ENCODE assay signal across 8 cellular contexts in genomic region chr21:43864806-43865470, GRCh38. TPM values are rescaled to one million over a fixed set of nuclear protein-coding genes. Genes with fewer than 3 reads are reported as not detected.
DNase-seq lines count a peak whose midpoint lies in the region; ATAC-seq, FAIRE-seq and TF ChIP-seq lines count a peak whose summit lies in the region.

TSS of gene AGPAT3 (plus strand) at chr21:43865223. CDS start at chr21:43959682, 94,459 bp downstream.

- ATAC-seq in SK-N-SH treated with all-trans-retinoic acid at 6 μM for 48 hours (no peak), PC-3 (peak; percentile 13), right cardiac atrium (peak; percentile 5 to 16)

- CTCF ChIA-PET in SK-N-SH (lab: Yijun Ruan, JAX), result no interaction called here
- CTCF ChIA-PET in PC-3 (lab: Charles Lee), result no interaction called here

- WGBS in SK-N-SH (ENCODE audit: low lambda C conversion rate), result 6% methylated on average over 12 of the region's 109 CpGs
- WGBS in right cardiac atrium, result under 1% methylated on average over 106 of the region's 109 CpGs

- peak within 1 kb of the TSS; percentile 71 to 76 for H3K27ac ChIP-seq in SK-N-SH (ENCODE audit: low read depth in 2 of 2, low read length in 1 of 2)
- H3K27ac ChIP-seq in PC-3 (ENCODE audit: low read length), result peak within 1 kb of the TSS; percentile 53
- peak within 1 kb of the TSS; percentile 65 for H3K27ac ChIP-seq in right cardiac atrium (ENCODE audit: low read length)

- no peaks in the 10 kb centered on the region for H3F3A ChIP-seq in SK-N-SH (replicated peaks; ENCODE audit: insufficient read depth)
- no peaks in the 10 kb centered on the region for H3F3A ChIP-seq in PC-3 (ENCODE audit: low read length, unreplicated experiment)

- no peak for FAIRE-seq in D721Med (lab: Jason Lieb, UNC)

- H4K20me1 ChIP-seq in SK-N-SH (ENCODE audit: insufficient read depth) (peaks cover 14% of the 10 kb centered on the region; the same call in 1 of the 2 replicates), PC-3 (ENCODE audit: low read length) (no peaks in the 10 kb centered on the region)

- intact Hi-C loops in PC-3 (cut with micrococcal nuclease), result loop anchor here (5.0 kb wide), 1 partner anchor 53 kb away; no protein-coding TSS in a partner anchor
- intact Hi-C loops in right cardiac atrium (cut with DNase I), result loop anchor here in 3 of 4 donors (5.0 to 10.0 kb wide), 3 partner anchors 60 to 70 kb away; no protein-coding TSS in a partner anchor

- H3K27me3 ChIP-seq in SK-N-SH (ENCODE audit: insufficient read depth) (no peaks in the 10 kb centered on the region), PC-3 (ENCODE audit: low read length) (no peaks in the 10 kb centered on the region), adipocyte (replicated peaks; ENCODE audit: control insufficient read depth, insufficient read depth, low read length) (peaks cover 4% of the 10 kb centered on the region), right cardiac atrium (ENCODE audit: control insufficient read depth, insufficient read depth) (no peaks in the 10 kb centered on the region)

- H3K4me2 ChIP-seq in SK-N-SH (peak within 1 kb of the TSS; percentile 91), PC-3 (ENCODE audit: low read length) (peak within 1 kb of the TSS; percentile 94)

- H3K9ac ChIP-seq in SK-N-SH (peak within 1 kb of the TSS; percentile 85), PC-3 (ENCODE audit: low read length) (peak within 1 kb of the TSS; percentile 82), adipocyte (ENCODE audit: low read length) (peak within 1 kb of the TSS; percentile 83)

- no peak for TF ChIP-seq EP300 in SK-N-SH (IDR thresholded peaks at IDR 0.05; ENCODE audit: borderline replicate concordance in 1 of 2, low read depth in 1 of 2, low read length in 1 of 2)

- TF ChIP-seq CTCF in SK-N-SH (IDR thresholded peaks at IDR 0.05) (no peak), PC-3 (conservative IDR thresholded peaks at IDR 0.05; ENCODE audit: low read depth, low read length) (no peak), retinal pigment epithelial cell (conservative IDR thresholded peaks at IDR 0.05; ENCODE audit: low read depth, low read length) (no peak), D721Med (IDR thresholded peaks at IDR 0.05; ENCODE audit: insufficient read depth, missing control alignments) (no peak)

- peak; percentile 87 for DNase-seq in SK-N-SH
- peak; percentile 15 for DNase-seq in PC-3
- DNase-seq in adipocyte (ENCODE audit: low read depth), result peak; percentile 70
- peak in 2 of 3 donors; percentile 40 to 75 for DNase-seq in right cardiac atrium
- no peak for DNase-seq in retinal pigment epithelial cell (ENCODE audit: low read depth)
- no peak for DNase-seq in D721Med (ENCODE audit: insufficient read length, low spot score)
- DNase-seq in dedifferentiated amniotic fluid mesenchymal stem cell (ENCODE audit: extremely low spot score), result no peak

- no TSS peak for BruUV-seq in PC-3 (replicated peaks; lab: Mats Ljungman, UMichigan)

- POLR2A ChIA-PET in SK-N-SH (lab: Yijun Ruan, JAX) (no interaction called here), PC-3 (lab: Charles Lee; ENCODE audit: unreplicated experiment) (no interaction called here)

- peak within 1 kb of the TSS; percentile 81 to 90 for H3K4me3 ChIP-seq in SK-N-SH (ENCODE audit: low read depth in 2 of 2, low read length in 1 of 2)
- H3K4me3 ChIP-seq in PC-3 (ENCODE audit: low read length), result peak within 1 kb of the TSS; percentile 87
- peak within 1 kb of the TSS; percentile 81 for H3K4me3 ChIP-seq in adipocyte (ENCODE audit: low read length)
- peak within 1 kb of the TSS; percentile 93 for H3K4me3 ChIP-seq in right cardiac atrium (ENCODE audit: low read length)
- peak within 1 kb of the TSS; percentile 59 for H3K4me3 ChIP-seq in retinal pigment epithelial cell (ENCODE audit: low read length)

- peak within 1 kb of the TSS; percentile 68; the same call in 1 of the 2 replicates for H2AFZ ChIP-seq in SK-N-SH (ENCODE audit: low read depth)
- peak within 1 kb of the TSS; percentile 79 for H2AFZ ChIP-seq in PC-3 (ENCODE audit: low read length)

- no peak for TF ChIP-seq RAD21 in SK-N-SH (IDR thresholded peaks at IDR 0.05; ENCODE audit: low read length)

- H3K36me3 ChIP-seq in SK-N-SH (replicated peaks in 1 of 2; ENCODE audit: control insufficient read depth in 1 of 2, insufficient read depth in 2 of 2, low read length in 1 of 2) (peaks cover 6 to 25% of the 10 kb centered on the region in 2 experiments), PC-3 (ENCODE audit: low read depth, low read length) (peaks cover 7% of the 10 kb centered on the region; the same call in 1 of the 2 replicates), adipocyte (ENCODE audit: control insufficient read depth, insufficient read depth, low read length, severe bottlenecking) (no peaks in the 10 kb centered on the region)

- H3K9me3 ChIP-seq in SK-N-SH (no peaks in the 10 kb centered on the region), PC-3 (ENCODE audit: low read length) (no peaks in the 10 kb centered on the region), adipocyte (ENCODE audit: control insufficient read depth, low read length) (no peaks in the 10 kb centered on the region), right cardiac atrium (ENCODE audit: control insufficient read depth, low read length) (no peaks in the 10 kb centered on the region)

- H3K9me2 ChIP-seq in SK-N-SH, result no peaks in the 10 kb centered on the region
- no peaks in the 10 kb centered on the region for H3K9me2 ChIP-seq in PC-3 (replicated peaks; ENCODE audit: low read length)

- H3K79me2 ChIP-seq in SK-N-SH (ENCODE audit: insufficient read depth), result peaks cover 42% of the 10 kb centered on the region
- H3K79me2 ChIP-seq in PC-3 (ENCODE audit: low read length), result peaks cover 45% of the 10 kb centered on the region

- H3K4me1 ChIP-seq in SK-N-SH (ENCODE audit: control insufficient read depth in 1 of 2, insufficient read depth in 2 of 2, low read depth in 1 of 2, low read length in 1 of 2) (peaks cover 8 to 14% of the 10 kb centered on the region in 2 experiments; a peak in 2 of 4 replicates), PC-3 (ENCODE audit: insufficient read depth, low read length) (peaks cover 35% of the 10 kb centered on the region), adipocyte (ENCODE audit: control insufficient read depth, insufficient read depth, low read length) (peaks cover 6% of the 10 kb centered on the region), right cardiac atrium (ENCODE audit: control insufficient read depth, insufficient read depth, low read length) (peaks cover 7% of the 10 kb centered on the region)

TF ChIP-seq in SK-N-SH, 30 proteins besides CTCF, POLR2A, EP300 and RAD21:
- TF ChIP-seq GABPA (IDR thresholded peaks at IDR 0.05; ENCODE audit: low read depth) (peak; percentile 57), CHD2 (IDR thresholded peaks at IDR 0.05; ENCODE audit: low read length, partially characterized antibody) (no peak)

TF ChIP-seq in SK-N-SH treated with all-trans-retinoic acid at 6 μM for 48 hours, 23 proteins besides CTCF, POLR2A, EP300 and RAD21 (continues in another document):
- TF ChIP-seq ZC3H10 (CRISPR knock-in tag; IDR thresholded peaks at IDR 0.05) (no peak), ZNF565 (CRISPR knock-in tag; conservative IDR thresholded peaks at IDR 0.05; ENCODE audit: low read depth) (no peak), ESRRG (CRISPR knock-in tag; IDR thresholded peaks at IDR 0.05) (no peak), ZFP3 (CRISPR knock-in tag; IDR thresholded peaks at IDR 0.05) (no peak), ZFP30 (CRISPR knock-in tag; IDR thresholded peaks at IDR 0.05) (no peak), SNAI2 (CRISPR knock-in tag; IDR thresholded peaks at IDR 0.05) (no peak), TOX (CRISPR knock-in tag; IDR thresholded peaks at IDR 0.05; ENCODE audit: borderline replicate concordance) (no peak), ZNF70 (CRISPR knock-in tag; IDR thresholded peaks at IDR 0.05) (no peak), GLIS3 (CRISPR knock-in tag; IDR thresholded peaks at IDR 0.05) (no peak), TSHZ2 (CRISPR knock-in tag; IDR thresholded peaks at IDR 0.05) (no peak), CREB5 (CRISPR knock-in tag; IDR thresholded peaks at IDR 0.05; ENCODE audit: low read depth) (no peak), ZNF8 (CRISPR knock-in tag; IDR thresholded peaks at IDR 0.05) (no peak), OSR1 (CRISPR knock-in tag; IDR thresholded peaks at IDR 0.05) (no peak)

RNA-seq across cellular contexts. Expression of gene AGPAT3, which starts in this region (rescaled TPM):
- polyA plus RNA-seq in SK-N-SH (2012; rRNA removed) (35.3 and 40.0 TPM in 2 replicates), right cardiac atrium (32.0 TPM)
- 23.8 and 31.4 TPM in 2 replicates for polyA plus RNA-seq in SK-N-SH (2012; cell fraction: cytosol; rRNA removed)
- polyA plus RNA-seq in SK-N-SH (2012; cell fraction: nucleus; rRNA removed), result 48.1 and 49.4 TPM in 2 replicates
- total RNA-seq in PC-3 (2014; rRNA removed) (76.1 and 91.9 TPM in 2 replicates), right cardiac atrium (10 to 100 TPM; 50.6 to 71.1 (median 62.5) TPM)

Comparison
In these comparisons a context has a peak if more than half of its experiments do, and no peak if none do; other contexts are left out.
1. DNase-seq: peak in SK-N-SH (single experiment), PC-3 (single experiment), adipocyte (single experiment) and right cardiac atrium (2 of 3); none in retinal pigment epithelial cell (single experiment), D721Med (single experiment) and dedifferentiated amniotic fluid mesenchymal stem cell (single experiment).
2. Peak in every context shown above with its lines, with median percentiles within 50 percentile points of each other: H3K27ac ChIP-seq, H3K4me3 ChIP-seq and H3K9ac ChIP-seq.